14 cellular contexts compared by ENCODE assay signal in the genomic region with DNA sequence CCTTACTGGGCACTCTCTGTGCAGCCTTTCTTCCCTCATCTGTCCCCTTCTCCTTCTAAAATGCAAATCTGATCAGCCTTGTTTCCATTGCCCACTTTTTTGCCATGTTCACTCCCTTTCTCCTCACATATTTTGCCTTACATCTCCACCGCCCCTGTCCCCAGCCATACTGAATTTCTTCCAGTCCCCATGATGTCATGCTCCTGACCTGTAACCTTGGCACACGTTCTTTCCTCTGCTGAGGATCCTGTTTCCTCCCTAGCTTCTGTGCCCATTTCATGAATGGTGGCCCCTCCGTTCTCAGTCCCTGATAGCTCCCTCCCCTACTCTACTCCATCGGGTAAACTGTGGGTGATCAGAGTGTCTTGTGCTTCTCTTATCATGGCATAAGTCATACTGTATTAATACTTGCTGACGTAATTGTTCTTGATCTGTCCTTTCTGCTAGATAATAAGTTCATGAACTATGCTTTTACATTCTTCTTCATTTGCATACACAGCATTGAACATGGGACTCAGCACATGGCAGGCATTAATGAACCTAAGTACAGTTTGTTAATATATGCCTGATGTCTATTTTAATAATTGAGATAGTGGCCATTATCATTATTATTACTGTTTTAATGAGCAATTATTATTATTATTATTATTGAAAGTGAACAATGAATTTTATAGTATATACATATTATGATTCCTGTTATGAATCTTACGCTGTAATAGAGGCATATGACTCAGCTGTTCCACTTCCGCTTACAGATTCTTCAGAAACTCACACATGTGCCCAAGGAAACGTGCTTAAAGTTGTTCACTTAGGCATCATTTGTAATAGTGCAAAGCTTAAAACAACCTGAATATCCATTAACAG. TPM values are rescaled to one million over a fixed set of nuclear protein-coding genes. Genes with fewer than 3 reads are reported as not detected.
DNase-seq lines count a peak whose midpoint lies in the region; ATAC-seq and TF ChIP-seq lines count a peak whose summit lies in the region.
"Had no signal": no experiment of that assay in that cellular context is flagged by ENCODE, and none has a peak within 500 bp of the region (broad histone marks: within the 10 kb centered on the region; RNA-seq: fewer than 3 reads in every experiment).

No MANE protein-coding gene starts in this region.

- intact Hi-C loops in CD14-positive monocyte (cut with micrococcal nuclease) = no loop called here

- no peaks in the 10 kb centered on the region for H3K9me3 Mint-ChIP-seq in CD14-positive monocyte
- no peaks in the 10 kb centered on the region for H3K9me3 Mint-ChIP-seq in T-helper 2 cell treated with Interferon-gamma antibody and Interleukin-4, amounts not matched to agents 5 μg/mL and 100 μg/mL, for 36 hours
- H3K9me3 Mint-ChIP-seq in stimulated activated naive CD8-positive, alpha-beta T cell treated with anti-CD3 and anti-CD28 coated beads, Interleukin-15, amount 100 ng/mL, for 72 hours = no peaks in the 10 kb centered on the region
- H3K9me3 Mint-ChIP-seq: T-helper 1 cell treated with Interleukin-12 subunit alpha and Interleukin-12 subunit beta and Interleukin-4 antibody, amounts not matched to agents 30 μg/mL and 1 μg/mL, for 36 hours had no signal

- peak overlapping the region; percentile 8 to 75 (median 24) for H3K27ac Mint-ChIP-seq in CD14-positive monocyte
- no peak overlapping the region for H3K27ac Mint-ChIP-seq in T-helper 2 cell treated with Interferon-gamma antibody and Interleukin-4, amounts not matched to agents 5 μg/mL and 100 μg/mL, for 36 hours
- H3K27ac Mint-ChIP-seq in stimulated activated naive CD8-positive, alpha-beta T cell treated with anti-CD3 and anti-CD28 coated beads, Interleukin-15, amount 100 ng/mL, for 72 hours = peak overlapping the region in 1 of 2 donors; percentile 28
- H3K27ac Mint-ChIP-seq: T-helper 1 cell treated with Interleukin-12 subunit alpha and Interleukin-12 subunit beta and Interleukin-4 antibody, amounts not matched to agents 30 μg/mL and 1 μg/mL, for 36 hours had no signal

- DNase-seq in CD14-positive monocyte (ENCODE audit: low spot score) (no peak), RPMI7951 (ENCODE audit: low read depth) (peak; percentile 6), HCEC 1CT (no peak), retina (no peak)
- no peak for DNase-seq in T-helper 2 cell treated with Interferon-gamma antibody and Interleukin-4, amounts not matched to agents 5 μg/mL and 100 μg/mL, for 36 hours (ENCODE audit: low spot score)
- DNase-seq in stimulated activated naive CD8-positive, alpha-beta T cell treated with anti-CD3 and anti-CD28 coated beads, Interleukin-15, amount 100 ng/mL, for 72 hours = no peak
- DNase-seq: C1 segment of cervical spinal cord, erythroblast, midbrain, NCI-H146, transverse colon had no signal

- no peak for TF ChIP-seq CTCF in CD14-positive monocyte (IDR thresholded peaks at IDR 0.05)

- no peak overlapping the region for H3K4me3 Mint-ChIP-seq in CD14-positive monocyte
- no peak overlapping the region for H3K4me3 Mint-ChIP-seq in T-helper 2 cell treated with Interferon-gamma antibody and Interleukin-4, amounts not matched to agents 5 μg/mL and 100 μg/mL, for 36 hours
- H3K4me3 Mint-ChIP-seq in stimulated activated naive CD8-positive, alpha-beta T cell treated with anti-CD3 and anti-CD28 coated beads, Interleukin-15, amount 100 ng/mL, for 72 hours = no peak overlapping the region
- H3K4me3 Mint-ChIP-seq: T-helper 1 cell treated with Interleukin-12 subunit alpha and Interleukin-12 subunit beta and Interleukin-4 antibody, amounts not matched to agents 30 μg/mL and 1 μg/mL, for 36 hours had no signal

- H3K36me3 Mint-ChIP-seq in CD14-positive monocyte = peaks cover 11 to 23% of the 10 kb centered on the region in 2 donors
- H3K36me3 Mint-ChIP-seq in T-helper 2 cell treated with Interferon-gamma antibody and Interleukin-4, amounts not matched to agents 5 μg/mL and 100 μg/mL, for 36 hours (ENCODE audit: low read depth) = no peaks in the 10 kb centered on the region

- ATAC-seq in GM18858 (IDR thresholded peaks at IDR 0.05; ENCODE audit: unreplicated experiment) = peak; percentile 62
- ATAC-seq in HG02938 (IDR thresholded peaks at IDR 0.05; ENCODE audit: unreplicated experiment) = peak; percentile 78
- ATAC-seq in stimulated activated naive CD8-positive, alpha-beta T cell treated with anti-CD3 and anti-CD28 coated beads, Interleukin-15, amount 100 ng/mL, for 72 hours = no peak

- peaks cover 18% of the 10 kb centered on the region for H3K4me1 Mint-ChIP-seq in CD14-positive monocyte
- peaks cover 4% of the 10 kb centered on the region for H3K4me1 Mint-ChIP-seq in T-helper 2 cell treated with Interferon-gamma antibody and Interleukin-4, amounts not matched to agents 5 μg/mL and 100 μg/mL, for 36 hours (ENCODE audit: low read depth)
- peaks cover 11% of the 10 kb centered on the region for H3K4me1 Mint-ChIP-seq in stimulated activated naive CD8-positive, alpha-beta T cell treated with anti-CD3 and anti-CD28 coated beads, Interleukin-15, amount 100 ng/mL, for 72 hours

- H3K27me3 Mint-ChIP-seq in CD14-positive monocyte (ENCODE audit: low read depth in 3 of 3) = peaks cover 0 to 3% (median 1%) of the 10 kb centered on the region in 3 donors
- no peaks in the 10 kb centered on the region for H3K27me3 Mint-ChIP-seq in T-helper 2 cell treated with Interferon-gamma antibody and Interleukin-4, amounts not matched to agents 5 μg/mL and 100 μg/mL, for 36 hours (ENCODE audit: low read depth)
- no peaks in the 10 kb centered on the region for H3K27me3 Mint-ChIP-seq in stimulated activated naive CD8-positive, alpha-beta T cell treated with anti-CD3 and anti-CD28 coated beads, Interleukin-15, amount 100 ng/mL, for 72 hours

RNA-seq across cellular contexts. Expression of a gene that starts 28.5 kb away (rescaled TPM):
- under 1 TPM; 0.38 to 0.59 TPM for polyA plus RNA-seq in CD14-positive monocyte
- under 0.01 TPM in 1 of 2 replicates, not detected in the other for total RNA-seq in RPMI7951 (2014; rRNA removed; shearing (Covaris generic))
